In genomic region chr1:100597784-100598183, GRCh38 we compare ENCODE assay signal across 23 cellular contexts. TPM values are rescaled to one million over a fixed set of nuclear protein-coding genes. Genes with fewer than 3 reads are reported as not detected.
DNase-seq lines count a peak whose midpoint lies in the region; ATAC-seq and TF ChIP-seq lines count a peak whose summit lies in the region.
"Had no signal": no experiment of that assay in that cellular context is flagged by ENCODE, and none has a peak within 500 bp of the region (broad histone marks: within the 10 kb centered on the region; RNA-seq: fewer than 3 reads in every experiment).

No MANE protein-coding gene starts in this region.

- H3K27ac Mint-ChIP-seq in nephron: peak overlapping the region in 2 of 3 experiments; percentile 1 to 39
- H3K27ac Mint-ChIP-seq: activated naive CD4-positive, alpha-beta T cell treated with anti-CD3 and anti-CD28 coated beads, Interleukin-2, amount 50 U/mL, for 72 hours; activated T-cell treated with anti-CD3 and anti-CD28 coated beads, Interleukin-2, amount 50 U/mL, for 72 hours; IgD-negative memory B cell; stimulated activated effector memory CD8-positive, alpha-beta T cell treated with anti-CD3 and anti-CD28 coated beads, Interleukin-12 subunit alpha, Interleukin-12 subunit beta, amount 100 ng/mL, for 72 hours had no signal

- peak overlapping the region; percentile 33 for H3K4me2 ChIP-seq in GM23248 (ENCODE audit: unreplicated experiment)

- H3K4me1 Mint-ChIP-seq in nephron: peaks cover 16% of the 10 kb centered on the region
- H3K4me1 Mint-ChIP-seq: brain; IgD-negative memory B cell; stimulated activated effector memory CD8-positive, alpha-beta T cell treated with anti-CD3 and anti-CD28 coated beads, Interleukin-12 subunit alpha, Interleukin-12 subunit beta, amount 100 ng/mL, for 72 hours had no signal

- H3K27ac ChIP-seq in GM23248 (peak overlapping the region; percentile 60), brain microvascular endothelial cell (peak overlapping the region; percentile 91), upper lobe of right lung (no peak overlapping the region)
- H3K27ac ChIP-seq: gastrocnemius medialis, neutrophil, thoracic aorta had no signal

- H3K4me1 ChIP-seq in GM23248 (ENCODE audit: insufficient read depth) (peaks cover 27% of the 10 kb centered on the region), upper lobe of right lung (no peaks in the 10 kb centered on the region)
- H3K4me1 ChIP-seq: gastrocnemius medialis had no signal

- no peaks in the 10 kb centered on the region for H3K27me3 Mint-ChIP-seq in nephron (ENCODE audit: low read depth)
- H3K27me3 Mint-ChIP-seq: brain, IgD-negative memory B cell had no signal

- intact Hi-C loops in upper lobe of right lung (cut with DNase I): no loop called here

- no peaks in the 10 kb centered on the region for H3K9me2 ChIP-seq in GM23248 (ENCODE audit: insufficient read depth)

- H3K36me3 Mint-ChIP-seq in nephron (ENCODE audit: low read depth): no peaks in the 10 kb centered on the region
- H3K36me3 Mint-ChIP-seq: stimulated activated effector memory CD8-positive, alpha-beta T cell treated with anti-CD3 and anti-CD28 coated beads, Interleukin-12 subunit alpha, Interleukin-12 subunit beta, amount 100 ng/mL, for 72 hours had no signal

- H4K20me1 ChIP-seq in GM23248 (ENCODE audit: insufficient read depth): no peaks in the 10 kb centered on the region

- DNase-seq in GM23248 (peak; percentile 4), NCI-H226 (peak; percentile 53), brain microvascular endothelial cell (peak; percentile 24), HPDE6-E6E7 (ENCODE audit: extremely low spot score) (no peak), upper lobe of right lung (no peak), GDM1 (lab: John Stamatoyannopoulos, UW) (no peak)
- DNase-seq: activated T-cell treated with anti-CD3 and anti-CD28 coated beads, Interleukin-2, amount 50 U/mL, for 72 hours; DMS79 treated with DMSO at 0.1 percent for 48 hours; gastrocnemius medialis; left colon; mucosa of descending colon; NCI-H2029 treated with DMSO at 0.1 percent for 48 hours; NCI-H524; T-helper 1 cell had no signal

- H3F3A ChIP-seq in GM23248 (ENCODE audit: insufficient read depth): peaks cover 21% of the 10 kb centered on the region

- no peak for ATAC-seq in upper lobe of right lung
- ATAC-seq: activated naive CD4-positive, alpha-beta T cell treated with anti-CD3 and anti-CD28 coated beads, Interleukin-2, amount 50 U/mL, for 72 hours; activated T-cell treated with anti-CD3 and anti-CD28 coated beads, Interleukin-2, amount 50 U/mL, for 72 hours; gastrocnemius medialis; left colon; mucosa of descending colon; stimulated activated effector memory CD8-positive, alpha-beta T cell treated with anti-CD3 and anti-CD28 coated beads, Interleukin-12 subunit alpha, Interleukin-12 subunit beta, amount 100 ng/mL, for 72 hours had no signal

- peak overlapping the region; percentile 0; the same call in 1 of the 2 replicates for H3K4me3 ChIP-seq in GM23248
- H3K4me3 ChIP-seq in brain microvascular endothelial cell (ENCODE audit: low read depth, low read length): no peak overlapping the region
- no peak overlapping the region for H3K4me3 ChIP-seq in upper lobe of right lung
- H3K4me3 ChIP-seq: gastrocnemius medialis, mucosa of descending colon, thoracic aorta had no signal

- H3K9me3 ChIP-seq in GM23248 (ENCODE audit: low read depth): no peaks in the 10 kb centered on the region
- no peaks in the 10 kb centered on the region for H3K9me3 ChIP-seq in upper lobe of right lung
- H3K9me3 ChIP-seq: gastrocnemius medialis, neutrophil, thoracic aorta had no signal

- no peak for TF ChIP-seq CTCF in brain microvascular endothelial cell (IDR thresholded peaks at IDR 0.05; ENCODE audit: low read depth, low read length, missing control alignments)
- no peak for TF ChIP-seq CTCF in nephron (IDR thresholded peaks at IDR 0.05; ENCODE audit: unreplicated experiment in 3 of 3)
- no peak for TF ChIP-seq CTCF in upper lobe of right lung (IDR thresholded peaks at IDR 0.05)

- H3K36me3 ChIP-seq in GM23248 (ENCODE audit: low read depth) (no peaks in the 10 kb centered on the region), brain microvascular endothelial cell (replicated peaks) (no peaks in the 10 kb centered on the region), upper lobe of right lung (no peaks in the 10 kb centered on the region)
- H3K36me3 ChIP-seq: gastrocnemius medialis, neutrophil, thoracic aorta had no signal

- H3K9me3 Mint-ChIP-seq in nephron: peaks cover 35% of the 10 kb centered on the region

- peak overlapping the region in 1 of 3 experiments; percentile 2 for H3K4me3 Mint-ChIP-seq in nephron
- H3K4me3 Mint-ChIP-seq: activated T-cell treated with anti-CD3 and anti-CD28 coated beads, Interleukin-2, amount 50 U/mL, for 72 hours; brain; IgD-negative memory B cell; stimulated activated effector memory CD8-positive, alpha-beta T cell treated with anti-CD3 and anti-CD28 coated beads, Interleukin-12 subunit alpha, Interleukin-12 subunit beta, amount 100 ng/mL, for 72 hours had no signal

- 48 to 51% methylated on average over 4 of the region's 4 CpGs for WGBS in GM23248 (ENCODE audit: low coverage in 1 of 2, low lambda C conversion rate in 2 of 2, missing lambda C conversion rate in 2 of 2), 2 experiments

- in situ Hi-C loops in GM23248 (cut with MboI) (no loop called here), brain microvascular endothelial cell (cut with HindIII; ENCODE audit: low pct_ligation_motif_present, low sequenced_read_pairs) (no loop called here)

- no peaks in the 10 kb centered on the region for H3K27me3 ChIP-seq in GM23248 (replicated peaks; ENCODE audit: insufficient read depth)
- no peaks in the 10 kb centered on the region for H3K27me3 ChIP-seq in brain microvascular endothelial cell (replicated peaks)
- H3K27me3 ChIP-seq in upper lobe of right lung: no peaks in the 10 kb centered on the region
- H3K27me3 ChIP-seq: gastrocnemius medialis, neutrophil had no signal

- H2AFZ ChIP-seq in GM23248: no peak overlapping the region

- peak overlapping the region; percentile 17; the same call in 1 of the 2 replicates for H3K9ac ChIP-seq in GM23248

- H3K79me2 ChIP-seq in GM23248 (ENCODE audit: insufficient read depth): no peaks in the 10 kb centered on the region

RNA-seq across cellular contexts. Expression of gene GPR88, which starts 59.8 kb away (rescaled TPM):
- total RNA-seq in GM23248 (2014; rRNA removed; shearing (Covaris generic)): 0.13 and 0.22 TPM in 2 replicates
- not detected in 2 replicates for polyA plus RNA-seq in GM23248 (2016; fragmentation: Nextera tagmentation; extraction: Ambion mirVana)
- not detected for total RNA-seq in upper lobe of right lung
- total RNA-seq: activated naive CD4-positive, alpha-beta T cell treated with anti-CD3 and anti-CD28 coated beads, Interleukin-2, amount 50 U/mL, for 72 hours; activated T-cell treated with anti-CD3 and anti-CD28 coated beads, Interleukin-2, amount 50 U/mL, for 72 hours; dermis microvascular lymphatic vessel endothelial cell; epithelial cell of proximal tubule had no signal
- polyA plus RNA-seq: IgD-negative memory B cell had no signal

Comparison
In these comparisons a context has a peak if more than half of its experiments do, and no peak if none do; other contexts are left out.
1. DNase-seq: peak in GM23248 (single experiment), NCI-H226 (single experiment) and brain microvascular endothelial cell (single experiment); none in HPDE6-E6E7 (single experiment), upper lobe of right lung (single experiment) and GDM1 (single experiment).